ENCODE assay signal across 16 cellular contexts in genomic region chr3:123993818-123994217, GRCh38.
DNase-seq lines count a peak whose midpoint lies in the region; ATAC-seq and TF ChIP-seq lines count a peak whose summit lies in the region.
"Had no signal": no experiment of that assay in that cellular context is flagged by ENCODE, and none has a peak within 500 bp of the region (broad histone marks: within the 10 kb centered on the region; RNA-seq: fewer than 3 reads in every experiment).

No MANE protein-coding gene starts in this region.

- no peaks in the 10 kb centered on the region for H3K4me1 Mint-ChIP-seq in nephron progenitor cell

- H3K27me3 Mint-ChIP-seq in nephron progenitor cell (ENCODE audit: low read depth, poor library complexity), result peaks cover 47% of the 10 kb centered on the region

- no peak for ATAC-seq in GM18907 (IDR thresholded peaks at IDR 0.05; ENCODE audit: unreplicated experiment)
- ATAC-seq: HCT116 had no signal

- no peak for TF ChIP-seq CTCF in nephron progenitor cell (IDR thresholded peaks at IDR 0.05)

- no peak overlapping the region for H3K4me3 Mint-ChIP-seq in nephron progenitor cell
- H3K4me3 Mint-ChIP-seq: CD4-positive, alpha-beta T cell had no signal

- no peak overlapping the region for H3K27ac Mint-ChIP-seq in nephron progenitor cell
- H3K27ac Mint-ChIP-seq: B cell; CD4-positive, alpha-beta T cell had no signal

- H3K9me3 Mint-ChIP-seq in nephron progenitor cell, result peaks cover 12% of the 10 kb centered on the region
- H3K9me3 Mint-ChIP-seq: CD4-positive, alpha-beta T cell had no signal

- DNase-seq in COR-L47 (lab: John Stamatoyannopoulos, UW) (peak; percentile 91), DMS79 treated with DMSO at 0.1 percent for 48 hours (lab: John Stamatoyannopoulos, UW) (peak; percentile 60), NCI-H2029 (lab: John Stamatoyannopoulos, UW) (peak; percentile 51), NCI-H748 (lab: John Stamatoyannopoulos, UW; ENCODE audit: unreplicated experiment) (peak; percentile 95), nephron progenitor cell (no peak)
- DNase-seq in central memory CD4-positive, alpha-beta T cell, result no peak
- DNase-seq in stimulated activated naive CD4-positive, alpha-beta T cell (lab: John Stamatoyannopoulos, UW), result no peak
- DNase-seq: CD4-positive, alpha-beta T cell; Kasumi-1; NCI-H2081 treated with DMSO at 0.1 percent for 48 hours; NK-92 treated with Interleukin-12 subunit alpha and Interleukin-12 subunit beta, amount 100 ng/mL, for 24 hours; PC-9; T1000 had no signal

- H3K36me3 Mint-ChIP-seq in nephron progenitor cell (ENCODE audit: low read depth), result no peaks in the 10 kb centered on the region

Comparison
In these comparisons a context has a peak if more than half of its experiments do, and no peak if none do; other contexts are left out.
1. DNase-seq: peak in COR-L47 (single experiment), DMS79 treated with DMSO at 0.1 percent for 48 hours (single experiment), NCI-H2029 (single experiment) and NCI-H748 (single experiment); none in nephron progenitor cell (single experiment), central memory CD4-positive, alpha-beta T cell (single experiment) and stimulated activated naive CD4-positive, alpha-beta T cell (0 of 6).